14 cellular contexts compared by ENCODE assay signal in the genomic region with DNA sequence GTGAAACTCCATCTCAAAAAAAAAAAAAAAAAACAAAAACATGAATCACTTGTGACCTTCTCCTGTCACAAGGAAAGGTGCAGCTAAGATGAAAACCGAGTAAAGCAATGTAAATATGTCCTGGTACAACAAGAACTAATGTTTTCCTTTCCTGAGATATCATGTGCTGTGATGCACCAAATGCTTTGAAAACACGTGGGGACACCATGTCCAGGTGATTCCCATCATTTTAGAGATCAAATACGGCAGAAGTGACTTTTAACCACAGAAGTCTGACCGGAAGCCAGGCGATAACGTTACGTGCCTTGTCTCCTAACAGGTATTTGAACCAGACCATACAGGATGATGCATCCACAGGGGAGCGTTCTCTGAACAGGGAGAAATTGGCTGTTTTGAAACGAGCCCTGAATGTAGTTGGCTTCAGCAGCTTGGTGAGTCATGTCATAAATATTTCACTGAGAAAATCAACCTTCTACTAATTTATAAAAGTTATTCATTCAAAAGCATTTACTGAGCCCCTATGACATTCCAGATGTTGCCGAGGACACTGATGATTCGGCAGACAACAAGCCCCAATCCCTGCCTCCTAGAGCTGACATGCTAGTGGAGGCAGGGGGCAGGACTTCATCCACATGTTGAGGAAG.
DNase-seq lines count a peak whose midpoint lies in the region; ATAC-seq, FAIRE-seq and TF ChIP-seq lines count a peak whose summit lies in the region.
"Had no signal": no experiment of that assay in that cellular context is flagged by ENCODE, and none has a peak within 500 bp of the region (broad histone marks: within the 10 kb centered on the region; RNA-seq: fewer than 3 reads in every experiment).

No MANE protein-coding gene starts in this region.

- intact Hi-C loops in adrenal gland (cut with DNase I) (no loop called here), kidney (cut with DNase I) (no loop called here)

- H3K4me2 ChIP-seq in hepatocyte: no peak overlapping the region

- no peak overlapping the region for H3K9ac ChIP-seq in kidney (ENCODE audit: low read length in 2 of 2)

- WGBS in adrenal gland, 4 donors: 32 to 44% (median 33%) methylated on average over 11 of the region's 11 CpGs
- 67% methylated on average over 11 of the region's 11 CpGs for WGBS in hepatocyte (ENCODE audit: low lambda C conversion rate, missing lambda C conversion rate)

- TF ChIP-seq CTCF in adrenal gland (IDR thresholded peaks at IDR 0.05) (peak in 1 of 6 experiments; percentile 2), hepatocyte (IDR thresholded peaks at IDR 0.05; ENCODE audit: poor library complexity) (no peak), thoracic aorta (IDR thresholded peaks at IDR 0.05) (no peak), kidney (IDR thresholded peaks at IDR 0.05; ENCODE audit: borderline replicate concordance, extremely low read depth, insufficient read depth) (no peak)

- no peaks in the 10 kb centered on the region for H3K79me2 ChIP-seq in hepatocyte

- H3K4me1 ChIP-seq in adrenal gland (replicated peaks in 1 of 2) (peaks cover 6 to 12% of the 10 kb centered on the region in 2 donors), hepatocyte (ENCODE audit: insufficient read depth) (no peaks in the 10 kb centered on the region), thoracic aorta (ENCODE audit: control insufficient read depth in 1 of 2, low read depth in 2 of 2) (peaks cover 6 to 18% of the 10 kb centered on the region in 2 donors), kidney (ENCODE audit: control insufficient read depth in 1 of 2, insufficient read depth in 1 of 2, low read depth in 1 of 2, low read length in 2 of 2) (no peaks in the 10 kb centered on the region)
- H3K4me1 ChIP-seq: right atrium auricular region had no signal

- H3K27ac ChIP-seq in adrenal gland (peak overlapping the region in 3 of 5 donors; percentile 18 to 70 (median 47)), hepatocyte (no peak overlapping the region), thoracic aorta (no peak overlapping the region), kidney (ENCODE audit: low read depth in 2 of 2, low read length in 2 of 2) (no peak overlapping the region), caudate nucleus (ENCODE audit: low read depth, low read length) (no peak overlapping the region)
- H3K27ac ChIP-seq: cardiac muscle cell, right atrium auricular region had no signal

- H3K9me2 ChIP-seq in hepatocyte (replicated peaks; ENCODE audit: insufficient read depth): no peaks in the 10 kb centered on the region

- H3K27me3 ChIP-seq in adrenal gland: no peaks in the 10 kb centered on the region
- H3K27me3 ChIP-seq in hepatocyte: no peaks in the 10 kb centered on the region
- no peaks in the 10 kb centered on the region for H3K27me3 ChIP-seq in thoracic aorta (replicated peaks; ENCODE audit: insufficient read depth)
- H3K27me3 ChIP-seq: cardiac muscle cell, right atrium auricular region had no signal

- TF ChIP-seq POLR2A in adrenal gland (IDR thresholded peaks at IDR 0.05): peak in 1 of 2 donors; percentile 46

- no peaks in the 10 kb centered on the region for H4K20me1 ChIP-seq in hepatocyte (ENCODE audit: insufficient read depth, poor library complexity, severe bottlenecking)

- ATAC-seq in thoracic aorta (ENCODE audit: insufficient number of reproducible peaks, low FRiP score, low read depth): no peak
- ATAC-seq: activated CD8-positive, alpha-beta T cell treated with anti-CD3 and anti-CD28 coated beads, Interleukin-2, amount 10 ng/mL, durations not matched to agents 7 days and 5 days had no signal

- FAIRE-seq in kidney (lab: Jason Lieb, UNC): no peak

- H3K4me3 ChIP-seq in adrenal gland: peak overlapping the region in 1 of 4 donors; percentile 33
- H3K4me3 ChIP-seq in hepatocyte: no peak overlapping the region
- peak overlapping the region; percentile 40 for H3K4me3 ChIP-seq in thoracic aorta
- H3K4me3 ChIP-seq in kidney (ENCODE audit: low read length in 2 of 2): no peak overlapping the region
- H3K4me3 ChIP-seq: cardiac muscle cell, right atrium auricular region had no signal

- DNase-seq in HK-2 (ENCODE audit: unreplicated experiment) (peak; percentile 25), adrenal gland (peak in 6 of 7 donors; percentile 53 to 77 (median 64)), hepatocyte (ENCODE audit: low spot score) (peak; percentile 40), thoracic aorta (ENCODE audit: low spot score) (no peak), kidney (no peak), caudate nucleus (lab: John Stamatoyannopoulos, UW) (no peak)
- no peak for DNase-seq in activated CD4-positive, alpha-beta T cell treated with anti-CD3 and anti-CD28 coated beads, Interleukin-2, amount 50 U/mL, for 1 hour
- DNase-seq: activated CD8-positive, alpha-beta T cell treated with anti-CD3 and anti-CD28 coated beads, Interleukin-2, amount 10 ng/mL, durations not matched to agents 7 days and 5 days; immature natural killer cell; NCI-H1105; RPMI8226; stimulated activated CD8-positive, alpha-beta memory T cell treated with anti-CD3 and anti-CD28 coated beads, Interleukin-4, amount 100 ng/mL, for 48 hours had no signal

- H3K9me3 ChIP-seq in adrenal gland (replicated peaks in 1 of 3) (no peaks in the 10 kb centered on the region), hepatocyte (ENCODE audit: low read depth) (no peaks in the 10 kb centered on the region), thoracic aorta (no peaks in the 10 kb centered on the region), kidney (ENCODE audit: control insufficient read depth in 1 of 2, low read length in 2 of 2) (no peaks in the 10 kb centered on the region)
- H3K9me3 ChIP-seq: right atrium auricular region had no signal

- H3K36me3 ChIP-seq in adrenal gland (replicated peaks in 1 of 2) (no peaks in the 10 kb centered on the region), hepatocyte (replicated peaks; ENCODE audit: insufficient read depth, low read depth) (no peaks in the 10 kb centered on the region), thoracic aorta (no peaks in the 10 kb centered on the region), kidney (ENCODE audit: control insufficient read depth in 1 of 2, insufficient read depth in 2 of 2, low read length in 2 of 2) (no peaks in the 10 kb centered on the region)
- H3K36me3 ChIP-seq: cardiac muscle cell, right atrium auricular region had no signal

- no peak overlapping the region for H2AFZ ChIP-seq in hepatocyte

Comparison
In these comparisons a context has a peak if more than half of its experiments do, and no peak if none do; other contexts are left out.
1. DNase-seq: peak in HK-2 (single experiment), adrenal gland (6 of 7) and hepatocyte (single experiment); none in thoracic aorta (single experiment), kidney (single experiment), activated CD4-positive, alpha-beta T cell treated with anti-CD3 and anti-CD28 coated beads, Interleukin-2, amount 50 U/mL, for 1 hour (single experiment) and caudate nucleus (0 of 61).
2. H3K27ac ChIP-seq: peak in adrenal gland (3 of 5); none in hepatocyte (single experiment), thoracic aorta (0 of 2), kidney (0 of 2) and caudate nucleus (single experiment).